In the genomic region with DNA sequence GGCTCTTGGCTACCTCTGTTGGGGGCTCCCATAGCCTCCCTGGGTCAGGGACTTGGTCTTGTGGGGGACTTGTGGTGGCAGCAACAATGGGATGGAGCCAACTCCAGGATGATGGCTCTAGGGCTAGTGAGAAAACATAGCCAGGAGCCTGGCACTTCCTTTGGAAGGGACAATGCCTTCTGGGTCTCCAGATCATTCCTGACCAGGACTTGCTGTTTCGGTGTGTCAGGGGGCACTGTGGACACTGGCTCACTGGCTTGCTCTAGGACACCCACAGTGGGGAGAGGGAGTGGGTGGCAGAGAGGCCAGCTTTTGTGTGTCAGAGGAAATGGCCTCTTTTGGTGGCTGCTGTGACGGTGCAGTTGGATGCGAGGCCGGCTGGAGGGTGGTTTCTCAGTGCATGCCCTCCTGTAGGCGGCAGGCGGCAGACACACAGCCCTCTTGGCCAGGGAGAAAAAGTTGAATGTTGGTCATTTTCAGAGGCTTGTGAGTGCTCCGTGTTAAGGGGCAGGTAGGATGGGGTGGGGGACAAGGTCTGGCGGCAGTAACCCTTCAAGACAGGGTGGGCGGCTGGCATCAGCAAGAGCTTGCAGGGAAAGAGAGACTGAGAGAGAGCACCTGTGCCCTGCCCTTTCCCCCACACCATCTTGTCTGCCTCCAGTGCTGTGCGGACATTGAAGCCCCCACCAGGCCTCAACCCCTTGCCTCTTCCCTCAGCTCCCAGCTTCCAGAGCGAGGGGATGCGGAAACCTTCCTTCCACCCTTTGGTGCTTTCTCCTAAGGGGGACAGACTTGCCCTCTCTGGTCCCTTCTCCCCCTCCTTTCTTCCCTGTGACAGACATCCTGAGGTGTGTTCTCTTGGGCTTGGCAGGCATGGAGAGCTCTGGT, we compare ENCODE assay signal across 1 cellular context.
TF ChIP-seq lines count a peak whose summit lies in the region.

No MANE protein-coding gene starts in this region.

TF ChIP-seq in HepG2, 621 proteins besides CTCF, POLR2A, EP300 and RAD21 (continued from another document):
- TF ChIP-seq, protein P1, sequence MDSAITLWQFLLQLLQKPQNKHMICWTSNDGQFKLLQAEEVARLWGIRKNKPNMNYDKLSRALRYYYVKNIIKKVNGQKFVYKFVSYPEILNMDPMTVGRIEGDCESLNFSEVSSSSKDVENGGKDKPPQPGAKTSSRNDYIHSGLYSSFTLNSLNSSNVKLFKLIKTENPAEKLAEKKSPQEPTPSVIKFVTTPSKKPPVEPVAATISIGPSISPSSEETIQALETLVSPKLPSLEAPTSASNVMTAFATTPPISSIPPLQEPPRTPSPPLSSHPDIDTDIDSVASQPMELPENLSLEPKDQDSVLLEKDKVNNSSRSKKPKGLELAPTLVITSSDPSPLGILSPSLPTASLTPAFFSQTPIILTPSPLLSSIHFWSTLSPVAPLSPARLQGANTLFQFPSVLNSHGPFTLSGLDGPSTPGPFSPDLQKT (CRISPR knock-in tag; IDR thresholded peaks at IDR 0.05; ENCODE audit: borderline replicate concordance), result no peak
- TF ChIP-seq ZNF652 (CRISPR knock-in tag; IDR thresholded peaks at IDR 0.05; ENCODE audit: borderline replicate concordance, low read depth) (no peak), JDP2 (CRISPR knock-in tag; IDR thresholded peaks at IDR 0.05; ENCODE audit: borderline replicate concordance) (no peak), FIP1L1 (IDR thresholded peaks at IDR 0.05; ENCODE audit: borderline replicate concordance, insufficient read depth, low read depth, low read length) (no peak), ZNF260 (CRISPR knock-in tag; IDR thresholded peaks at IDR 0.05; ENCODE audit: borderline replicate concordance, low read depth) (no peak)
TF ChIP-seq in HepG2: peak in this region for 4.
